In genomic region chr11:86990520-86990919, GRCh38 we compare ENCODE assay signal across 14 cellular contexts. TPM values are rescaled to one million over a fixed set of nuclear protein-coding genes. Genes with fewer than 3 reads are reported as not detected.
DNase-seq lines count a peak whose midpoint lies in the region; ATAC-seq and TF ChIP-seq lines count a peak whose summit lies in the region.
"Had no signal": no experiment of that assay in that cellular context is flagged by ENCODE, and none has a peak within 500 bp of the region (broad histone marks: within the 10 kb centered on the region; RNA-seq: fewer than 3 reads in every experiment).

No MANE protein-coding gene starts in this region.

- H3K4me3 ChIP-seq in astrocyte of the cerebellum (ENCODE audit: low read depth, low read length) (no peak overlapping the region), iPS DF 6.9 (ENCODE audit: low read length) (no peak overlapping the region), lower lobe of right lung (no peak overlapping the region)
- H3K4me3 ChIP-seq: BLaER1 treated with 17β-estradiol and CSF1 and Interleukin-3, amounts not matched to agents 10 nM and 100 nM had no signal

- in situ Hi-C loops in astrocyte of the cerebellum (cut with HindIII; ENCODE audit: low sequenced_read_pairs): no loop called here

- H3K27me3 ChIP-seq in iPS DF 6.9 (ENCODE audit: control insufficient read depth, insufficient read depth, low read length) (no peaks in the 10 kb centered on the region), lower lobe of right lung (ENCODE audit: low read depth) (no peaks in the 10 kb centered on the region)
- H3K27me3 ChIP-seq: BLaER1 treated with 17β-estradiol and CSF1 and Interleukin-3, amounts not matched to agents 10 nM and 100 nM had no signal

- ATAC-seq in HG02798 (IDR thresholded peaks at IDR 0.05; ENCODE audit: poor library complexity, unreplicated experiment): no peak
- no peak for ATAC-seq in HG03442 (IDR thresholded peaks at IDR 0.05; ENCODE audit: unreplicated experiment)
- no peak for ATAC-seq in lower lobe of right lung
- ATAC-seq: stimulated activated memory B cell treated with anti-CD40 and anti-IgM and Interleukin-4, amounts not matched to agents 10 μg/mL and 1 μg/mL and 100 μg/mL, for 72 hours had no signal

- no peaks in the 10 kb centered on the region for H3K36me3 ChIP-seq in iPS DF 6.9 (ENCODE audit: control insufficient read depth, insufficient read depth, low read length)
- H3K36me3 ChIP-seq in lower lobe of right lung: no peaks in the 10 kb centered on the region
- H3K36me3 ChIP-seq: BLaER1 treated with 17β-estradiol and CSF1 and Interleukin-3, amounts not matched to agents 10 nM and 100 nM had no signal

- DNase-seq in AG08395 (ENCODE audit: low spot score) (peak; percentile 70), HS-27A (ENCODE audit: low read depth) (peak; percentile 45), astrocyte of the cerebellum (ENCODE audit: low read depth) (peak; percentile 84), iPS DF 6.9 (ENCODE audit: low read depth, low spot score) (peak; percentile 16), lower lobe of right lung (no peak)
- no peak for DNase-seq in stimulated activated CD4-positive, alpha-beta T cell treated with anti-CD3 and anti-CD28 coated beads, Interleukin-4, amount 100 ng/mL, for 24 hours
- DNase-seq: activated T-cell treated with anti-CD3 and anti-CD28 coated beads for 4 hours, Karpas-422, NCI-H524 treated with DMSO at 0.1 percent for 48 hours, T-helper 9 cell had no signal

- no peak for TF ChIP-seq CTCF in astrocyte of the cerebellum (IDR thresholded peaks at IDR 0.05; ENCODE audit: low read depth, low read length, missing control alignments)
- TF ChIP-seq CTCF in lower lobe of right lung (IDR thresholded peaks at IDR 0.05): no peak

- intact Hi-C loops in lower lobe of right lung (cut with DNase I): no loop called here

- no peaks in the 10 kb centered on the region for H3K4me1 ChIP-seq in iPS DF 6.9 (ENCODE audit: control insufficient read depth, insufficient read depth, low read length)
- H3K4me1 ChIP-seq in lower lobe of right lung: no peaks in the 10 kb centered on the region

- H3K27ac ChIP-seq in iPS DF 6.9 (ENCODE audit: low read length): no peak overlapping the region
- no peak overlapping the region for H3K27ac ChIP-seq in lower lobe of right lung
- H3K27ac ChIP-seq: BLaER1 treated with 17β-estradiol and CSF1 and Interleukin-3, amounts not matched to agents 10 nM and 100 nM had no signal

- no CpG with 5 or more reads among the region's 3 CpGs for WGBS in iPS DF 6.9 (ENCODE audit: insufficient coverage, insufficient read length)

- H3K9me3 ChIP-seq in iPS DF 6.9 (ENCODE audit: control insufficient read depth, insufficient read depth, low read length) (no peaks in the 10 kb centered on the region), lower lobe of right lung (no peaks in the 10 kb centered on the region)
- H3K9me3 ChIP-seq: BLaER1 treated with 17β-estradiol and CSF1 and Interleukin-3, amounts not matched to agents 10 nM and 100 nM had no signal

RNA-seq across cellular contexts. Expression of gene FZD4, which starts 35.3 kb away (rescaled TPM):
- 51.1 TPM for total RNA-seq in lower lobe of right lung

RNA-seq across cellular contexts. Expression of gene TMEM135, which starts 47.2 kb away (rescaled TPM):
- 22.3 TPM for total RNA-seq in lower lobe of right lung

Comparison
In these comparisons a context has a peak if more than half of its experiments do, and no peak if none do; other contexts are left out.
1. DNase-seq: peak in AG08395 (single experiment), HS-27A (single experiment), astrocyte of the cerebellum (single experiment) and iPS DF 6.9 (single experiment); none in stimulated activated CD4-positive, alpha-beta T cell treated with anti-CD3 and anti-CD28 coated beads, Interleukin-4, amount 100 ng/mL, for 24 hours (single experiment) and lower lobe of right lung (single experiment).